Comparison of ENCODE assay signal across 2 cellular contexts in the genomic region with DNA sequence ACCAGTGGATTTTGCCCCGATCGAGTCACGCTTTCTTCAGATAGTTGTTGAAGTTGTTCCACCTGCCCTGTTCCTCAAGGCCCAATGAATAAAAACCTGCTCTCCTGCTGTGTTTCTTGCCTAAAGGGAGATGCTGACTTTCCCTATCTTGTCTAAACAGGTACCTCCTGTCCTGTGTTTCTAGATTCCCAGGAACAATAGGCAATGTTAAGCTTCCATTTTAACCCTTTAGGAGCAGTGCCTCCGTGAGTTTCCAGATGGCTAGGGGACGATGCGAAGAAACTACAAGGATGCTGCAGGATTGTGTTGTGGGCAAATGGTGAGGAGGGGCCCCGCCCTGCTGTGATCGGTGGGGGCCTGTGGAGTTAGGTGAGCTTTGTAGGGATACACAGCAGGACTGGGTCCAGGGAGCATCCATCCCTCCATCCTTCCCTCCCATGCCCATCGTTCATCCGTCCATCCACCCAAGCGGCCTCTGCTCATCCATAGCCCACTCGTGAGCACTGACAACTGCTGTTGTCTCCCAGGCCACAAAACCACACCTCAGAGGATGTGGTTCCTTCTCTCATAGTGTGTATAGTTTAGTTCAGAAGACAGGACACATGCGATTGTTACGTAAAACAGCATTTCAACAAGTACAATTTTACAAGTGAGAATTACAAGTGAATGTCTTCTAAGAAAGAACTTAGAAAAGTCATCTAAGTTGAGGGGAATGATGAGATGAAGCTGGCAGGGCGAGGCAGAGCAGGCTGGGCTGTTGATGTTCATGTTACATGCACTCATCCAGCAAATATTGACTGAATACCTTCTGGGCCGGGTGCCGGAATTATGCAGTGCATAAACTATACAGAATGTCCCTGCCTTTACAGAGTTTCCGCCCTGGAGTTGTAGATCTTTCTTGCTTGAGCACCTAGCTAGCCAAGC.
TF ChIP-seq lines count a peak whose summit lies in the region.

No MANE protein-coding gene starts in this region.

TF ChIP-seq in GM23338, 12 proteins besides CTCF, POLR2A, EP300 and RAD21:
- no peak for TF ChIP-seq JUNB (IDR thresholded peaks at IDR 0.05; ENCODE audit: unreplicated experiment)
- TF ChIP-seq, protein P1, sequence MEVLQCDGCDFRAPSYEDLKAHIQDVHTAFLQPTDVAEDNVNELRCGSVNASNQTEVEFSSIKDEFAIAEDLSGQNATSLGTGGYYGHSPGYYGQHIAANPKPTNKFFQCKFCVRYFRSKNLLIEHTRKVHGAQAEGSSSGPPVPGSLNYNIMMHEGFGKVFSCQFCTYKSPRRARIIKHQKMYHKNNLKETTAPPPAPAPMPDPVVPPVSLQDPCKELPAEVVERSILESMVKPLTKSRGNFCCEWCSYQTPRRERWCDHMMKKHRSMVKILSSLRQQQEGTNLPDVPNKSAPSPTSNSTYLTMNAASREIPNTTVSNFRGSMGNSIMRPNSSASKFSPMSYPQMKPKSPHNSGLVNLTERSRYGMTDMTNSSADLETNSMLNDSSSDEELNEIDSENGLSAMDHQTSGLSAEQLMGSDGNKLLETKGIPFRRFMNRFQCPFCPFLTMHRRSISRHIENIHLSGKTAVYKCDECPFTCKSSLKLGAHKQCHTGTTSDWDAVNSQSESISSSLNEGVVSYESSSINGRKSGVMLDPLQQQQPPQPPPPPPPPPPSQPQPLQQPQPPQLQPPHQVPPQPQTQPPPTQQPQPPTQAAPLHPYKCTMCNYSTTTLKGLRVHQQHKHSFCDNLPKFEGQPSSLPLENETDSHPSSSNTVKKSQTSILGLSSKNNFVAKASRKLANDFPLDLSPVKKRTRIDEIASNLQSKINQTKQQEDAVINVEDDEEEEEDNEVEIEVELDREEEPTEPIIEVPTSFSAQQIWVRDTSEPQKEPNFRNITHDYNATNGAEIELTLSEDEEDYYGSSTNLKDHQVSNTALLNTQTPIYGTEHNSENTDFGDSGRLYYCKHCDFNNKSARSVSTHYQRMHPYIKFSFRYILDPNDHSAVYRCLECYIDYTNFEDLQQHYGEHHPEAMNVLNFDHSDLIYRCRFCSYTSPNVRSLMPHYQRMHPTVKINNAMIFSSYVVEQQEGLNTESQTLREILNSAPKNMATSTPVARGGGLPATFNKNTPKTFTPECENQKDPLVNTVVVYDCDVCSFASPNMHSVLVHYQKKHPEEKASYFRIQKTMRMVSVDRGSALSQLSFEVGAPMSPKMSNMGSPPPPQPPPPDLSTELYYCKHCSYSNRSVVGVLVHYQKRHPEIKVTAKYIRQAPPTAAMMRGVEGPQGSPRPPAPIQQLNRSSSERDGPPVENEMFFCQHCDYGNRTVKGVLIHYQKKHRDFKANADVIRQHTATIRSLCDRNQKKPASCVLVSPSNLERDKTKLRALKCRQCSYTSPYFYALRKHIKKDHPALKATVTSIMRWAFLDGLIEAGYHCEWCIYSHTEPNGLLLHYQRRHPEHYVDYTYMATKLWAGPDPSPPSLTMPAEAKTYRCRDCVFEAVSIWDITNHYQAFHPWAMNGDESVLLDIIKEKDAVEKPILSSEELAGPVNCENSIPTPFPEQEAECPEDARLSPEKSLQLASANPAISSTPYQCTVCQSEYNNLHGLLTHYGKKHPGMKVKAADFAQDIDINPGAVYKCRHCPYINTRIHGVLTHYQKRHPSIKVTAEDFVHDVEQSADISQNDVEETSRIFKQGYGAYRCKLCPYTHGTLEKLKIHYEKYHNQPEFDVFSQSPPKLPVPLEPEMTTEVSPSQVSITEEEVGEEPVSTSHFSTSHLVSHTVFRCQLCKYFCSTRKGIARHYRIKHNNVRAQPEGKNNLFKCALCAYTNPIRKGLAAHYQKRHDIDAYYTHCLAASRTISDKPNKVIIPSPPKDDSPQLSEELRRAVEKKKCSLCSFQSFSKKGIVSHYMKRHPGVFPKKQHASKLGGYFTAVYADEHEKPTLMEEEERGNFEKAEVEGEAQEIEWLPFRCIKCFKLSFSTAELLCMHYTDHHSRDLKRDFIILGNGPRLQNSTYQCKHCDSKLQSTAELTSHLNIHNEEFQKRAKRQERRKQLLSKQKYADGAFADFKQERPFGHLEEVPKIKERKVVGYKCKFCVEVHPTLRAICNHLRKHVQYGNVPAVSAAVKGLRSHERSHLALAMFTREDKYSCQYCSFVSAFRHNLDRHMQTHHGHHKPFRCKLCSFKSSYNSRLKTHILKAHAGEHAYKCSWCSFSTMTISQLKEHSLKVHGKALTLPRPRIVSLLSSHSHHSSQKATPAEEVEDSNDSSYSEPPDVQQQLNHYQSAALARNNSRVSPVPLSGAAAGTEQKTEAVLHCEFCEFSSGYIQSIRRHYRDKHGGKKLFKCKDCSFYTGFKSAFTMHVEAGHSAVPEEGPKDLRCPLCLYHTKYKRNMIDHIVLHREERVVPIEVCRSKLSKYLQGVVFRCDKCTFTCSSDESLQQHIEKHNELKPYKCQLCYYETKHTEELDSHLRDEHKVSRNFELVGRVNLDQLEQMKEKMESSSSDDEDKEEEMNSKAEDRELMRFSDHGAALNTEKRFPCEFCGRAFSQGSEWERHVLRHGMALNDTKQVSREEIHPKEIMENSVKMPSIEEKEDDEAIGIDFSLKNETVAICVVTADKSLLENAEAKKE (CRISPR knock-in tag; IDR thresholded peaks at IDR 0.05) = peak; percentile 48
- TF ChIP-seq CREB1 (CRISPR knock-in tag; IDR thresholded peaks at IDR 0.05; ENCODE audit: low read depth) = peak; percentile 15; the same call in 1 of the 2 replicates

TF ChIP-seq in GM12878, 131 proteins besides CTCF, POLR2A, EP300 and RAD21:
- TF ChIP-seq RUNX3 (IDR thresholded peaks at IDR 0.05; ENCODE audit: low read length) = peak; percentile 71
- TF ChIP-seq CREM (IDR thresholded peaks at IDR 0.05; ENCODE audit: low read depth) = no peak
